In the genomic region with DNA sequence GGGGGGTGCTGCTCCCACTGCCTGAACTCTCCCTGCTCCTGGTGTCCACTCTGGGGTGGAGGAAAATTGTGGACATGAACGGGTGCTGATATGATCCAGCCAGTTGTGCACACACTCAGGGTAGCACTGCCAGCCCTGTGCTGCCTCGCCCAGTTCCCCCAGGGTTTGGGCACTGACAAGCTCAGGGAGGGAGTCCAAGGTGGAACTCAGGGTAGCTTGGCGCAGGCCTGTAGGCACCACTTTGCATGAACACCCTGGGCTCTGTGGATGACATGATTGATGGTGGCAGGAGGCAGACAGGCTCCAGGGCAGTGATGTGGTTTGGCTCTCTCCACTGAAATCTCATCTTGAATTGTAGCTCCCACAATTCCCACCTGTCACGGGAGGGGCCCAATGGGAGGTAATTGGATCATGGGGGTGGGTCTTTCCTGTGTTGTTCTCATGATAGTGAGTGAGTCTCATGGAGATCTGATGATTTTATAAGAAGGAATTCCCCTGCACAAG, we compare ENCODE assay signal across 27 cellular contexts.
"Had no signal": no experiment of that assay in that cellular context is flagged by ENCODE, and none has a peak within 500 bp of the region (broad histone marks: within the 10 kb centered on the region; RNA-seq: fewer than 3 reads in every experiment).

No MANE protein-coding gene starts in this region.

- H3K4me3 ChIP-seq: ascending aorta, body of pancreas, K562 had no signal

- H3K9me3 ChIP-seq: ascending aorta, body of pancreas had no signal

- H3K27ac ChIP-seq: ascending aorta, body of pancreas had no signal

- H3K27me3 ChIP-seq: ascending aorta, body of pancreas had no signal

- ATAC-seq: activated CD8-positive, alpha-beta T cell treated with anti-CD3 and anti-CD28 coated beads, Interleukin-2, amount 10 ng/mL, durations not matched to agents 7 days and 5 days; body of pancreas; K562; Panc1; T-helper 17 cell; WTC11 had no signal

- DNase-seq: activated CD4-positive, alpha-beta T cell treated with anti-CD3 and anti-CD28 coated beads for 48 hours; activated CD4-positive, alpha-beta T cell treated with anti-CD3 and anti-CD28 coated beads, Interleukin-2, amount 50 U/mL, for 4 hours; activated CD4-positive, CD25-positive, alpha-beta regulatory T cell treated with anti-CD3 and anti-CD28 coated beads, Interleukin-2, amount 50 U/mL, for 72 hours; activated CD8-positive, alpha-beta memory T cell treated with anti-CD3 and anti-CD28 coated beads, Interleukin-2, amount 50 U/mL, for 48 hours; activated CD8-positive, alpha-beta T cell treated with anti-CD3 and anti-CD28 coated beads, Interleukin-2, amount 10 ng/mL, durations not matched to agents 7 days and 5 days; activated naive CD4-positive, alpha-beta T cell treated with anti-CD3 and anti-CD28 coated beads, Interleukin-2, amount 50 U/mL, for 16 hours; activated T-cell treated with anti-CD3 and anti-CD28 coated beads, Interleukin-2, amount 50 U/mL, for 1 hour; amniotic stem cell; body of pancreas; Karpas-422; NCI-H1048; NCI-H146; NCI-H187 treated with DMSO at 0.1 percent for 48 hours; NCI-H2081 treated with DMSO at 0.1 percent for 48 hours; NCI-H2171 treated with DMSO at 0.1 percent for 48 hours; NCI-H510A treated with DMSO at 0.1 percent for 48 hours; NCI-H69; NK-92 treated with Interleukin-12 subunit alpha and Interleukin-12 subunit beta, amount 100 ng/mL, for 24 hours; OCI-M1; RPMI8226; SHP77; T-helper 17 cell; T-helper 9 cell had no signal

- H3K36me3 ChIP-seq: ascending aorta had no signal

- H3K4me1 ChIP-seq: ascending aorta, body of pancreas had no signal
